1 cellular context compared by ENCODE assay signal in genomic region chr4:78129383-78130108, GRCh38.
TF ChIP-seq lines count a peak whose summit lies in the region.

No MANE protein-coding gene starts in this region.

TF ChIP-seq in HepG2, 621 proteins besides CTCF, POLR2A, EP300 and RAD21 (continued from another document):
- no peak for TF ChIP-seq GLMP (CRISPR knock-in tag; IDR thresholded peaks at IDR 0.05; ENCODE audit: borderline replicate concordance)
- no peak for TF ChIP-seq UBTF (CRISPR knock-in tag; IDR thresholded peaks at IDR 0.05)
- TF ChIP-seq ZNF34 (CRISPR knock-in tag; IDR thresholded peaks at IDR 0.05; ENCODE audit: borderline replicate concordance), result no peak
- TF ChIP-seq TCF12 (IDR thresholded peaks at IDR 0.05), result no peak
- no peak for TF ChIP-seq TCF12 (CRISPR knock-in tag; IDR thresholded peaks at IDR 0.05)
- peak; percentile 83 for TF ChIP-seq GFI1 (CRISPR knock-in tag; IDR thresholded peaks at IDR 0.05; ENCODE audit: borderline replicate concordance)
- TF ChIP-seq ZNF574 (CRISPR knock-in tag; IDR thresholded peaks at IDR 0.05), result no peak
- TF ChIP-seq POLR2G (IDR thresholded peaks at IDR 0.05; ENCODE audit: low read depth, low read length), result no peak
- no peak for TF ChIP-seq KLF11 (CRISPR knock-in tag; IDR thresholded peaks at IDR 0.05)
- no peak for TF ChIP-seq ZNF709 (CRISPR knock-in tag; IDR thresholded peaks at IDR 0.05)
- TF ChIP-seq HNF1A (IDR thresholded peaks at IDR 0.05; ENCODE audit: low read depth), result no peak
- no peak for TF ChIP-seq HNF1A (CRISPR knock-in tag; IDR thresholded peaks at IDR 0.05; ENCODE audit: borderline replicate concordance)
- no peak for TF ChIP-seq SRSF4 (IDR thresholded peaks at IDR 0.05; ENCODE audit: low read depth, low read length, poor library complexity, severe bottlenecking)
- TF ChIP-seq RAD51 (IDR thresholded peaks at IDR 0.05; ENCODE audit: borderline replicate concordance), result no peak
- TF ChIP-seq ZBTB1 (CRISPR knock-in tag; IDR thresholded peaks at IDR 0.05; ENCODE audit: borderline replicate concordance), result no peak
- TF ChIP-seq PITX1 (CRISPR knock-in tag; IDR thresholded peaks at IDR 0.05), result no peak
- TF ChIP-seq ZNF720 (CRISPR knock-in tag; IDR thresholded peaks at IDR 0.05), result no peak
- TF ChIP-seq DDIT3 (CRISPR knock-in tag; IDR thresholded peaks at IDR 0.05), result no peak
- no peak for TF ChIP-seq SNAPC5 (CRISPR knock-in tag; IDR thresholded peaks at IDR 0.05; ENCODE audit: borderline replicate concordance)
- no peak for TF ChIP-seq TRAFD1 (CRISPR knock-in tag; IDR thresholded peaks at IDR 0.05; ENCODE audit: borderline replicate concordance)
- TF ChIP-seq ZFP36L1 (CRISPR knock-in tag; IDR thresholded peaks at IDR 0.05), result no peak
- no peak for TF ChIP-seq HIVEP1 (CRISPR knock-in tag; IDR thresholded peaks at IDR 0.05)
- no peak for TF ChIP-seq ZSCAN29 (CRISPR knock-in tag; conservative IDR thresholded peaks at IDR 0.05)
- no peak for TF ChIP-seq ZSCAN31 (CRISPR knock-in tag; IDR thresholded peaks at IDR 0.05; ENCODE audit: low read depth)
- TF ChIP-seq KDM2A (CRISPR knock-in tag; IDR thresholded peaks at IDR 0.05; ENCODE audit: borderline replicate concordance, low read depth), result no peak
- no peak for TF ChIP-seq RBM39 (IDR thresholded peaks at IDR 0.05; ENCODE audit: low read depth, low read length, poor library complexity, severe bottlenecking)
- no peak for TF ChIP-seq ZFP62 (CRISPR knock-in tag; IDR thresholded peaks at IDR 0.05)
- no peak for TF ChIP-seq CHCHD3 (CRISPR knock-in tag; IDR thresholded peaks at IDR 0.05)
- 0 out of 2 replicates have a peak, but pooled peaks have one; percentile 23 for TF ChIP-seq PBX2 (CRISPR knock-in tag; IDR thresholded peaks at IDR 0.05)
- TF ChIP-seq ZNF350 (CRISPR knock-in tag; IDR thresholded peaks at IDR 0.05; ENCODE audit: borderline replicate concordance, low read depth), result no peak
- TF ChIP-seq ZNF770 (CRISPR knock-in tag; IDR thresholded peaks at IDR 0.05), result no peak
- TF ChIP-seq HDAC1 (CRISPR knock-in tag; IDR thresholded peaks at IDR 0.05), result peak; percentile 36; the same call in 1 of the 2 replicates
- no peak for TF ChIP-seq ZNF691 (CRISPR knock-in tag; IDR thresholded peaks at IDR 0.05; ENCODE audit: borderline replicate concordance, low read depth)
